23 cellular contexts compared by ENCODE assay signal in the genomic region with DNA sequence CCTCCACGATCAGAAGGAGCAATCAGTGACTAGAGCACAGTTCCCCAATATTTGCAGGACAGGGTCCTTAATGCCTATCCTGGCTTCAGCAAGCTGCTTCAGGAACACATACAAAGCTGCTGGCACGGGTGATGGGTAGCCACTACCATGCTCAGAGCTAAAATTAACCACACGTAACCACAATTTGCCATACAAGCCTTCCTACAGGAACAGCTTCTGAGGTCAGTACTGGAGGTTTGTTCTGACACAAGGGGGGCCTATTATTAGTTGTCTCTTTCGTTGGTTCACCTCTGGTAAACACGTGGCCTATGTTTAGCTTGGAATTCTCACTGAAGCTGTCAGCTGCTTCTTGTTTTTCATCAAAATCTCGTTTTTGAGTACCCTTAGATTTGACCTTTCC.
"Had no signal": no experiment of that assay in that cellular context is flagged by ENCODE, and none has a peak within 500 bp of the region (broad histone marks: within the 10 kb centered on the region; RNA-seq: fewer than 3 reads in every experiment).

No MANE protein-coding gene starts in this region.

- ATAC-seq: foreskin keratinocyte; gastroesophageal sphincter; left cardiac atrium; left lung; lower lobe of right lung; natural killer cell treated with Interleukin-12 subunit alpha and Interleukin-12 subunit beta and Interleukin-15 and Interleukin-18, amount 100 ng/mL, for 72 hours; pancreas; stimulated activated naive B cell treated with anti-CD40 and anti-IgM and Interleukin-4, amounts not matched to agents 10 μg/mL and 1 μg/mL and 100 μg/mL, for 72 hours had no signal

- H3K4me3 ChIP-seq: colonic mucosa, esophagus muscularis mucosa, gastroesophageal sphincter, heart right ventricle, left lung, lower lobe of right lung, pancreas, sigmoid colon, skin epidermis, spleen, thyroid gland had no signal

- H3K27ac ChIP-seq: colonic mucosa, esophagus muscularis mucosa, foreskin keratinocyte, gastroesophageal sphincter, heart right ventricle, left lung, lower lobe of right lung, neutrophil, pancreas, sigmoid colon, skin epidermis, spleen, thyroid gland had no signal

- H3K27me3 ChIP-seq: colonic mucosa, esophagus muscularis mucosa, foreskin keratinocyte, gastroesophageal sphincter, heart right ventricle, left lung, neutrophil, pancreas, sigmoid colon, spleen, thyroid gland had no signal

- H3K36me3 ChIP-seq: colonic mucosa, lower lobe of right lung, neutrophil, pancreas, sigmoid colon, spleen, thyroid gland had no signal

- H3K9me3 ChIP-seq: colonic mucosa, neutrophil, thyroid gland had no signal

- DNase-seq: colonic mucosa; dermis blood vessel endothelial cell; effector memory CD4-positive, alpha-beta T cell; foreskin keratinocyte; heart right ventricle; hippocampal formation; left cardiac atrium; left lung; lower lobe of right lung; naive B cell; pancreas; retina; sigmoid colon; spleen; stimulated activated CD4-positive, alpha-beta T cell treated with anti-CD3 and anti-CD28 coated beads, Interleukin-4, amount 100 ng/mL, for 4 hours; stimulated activated naive B cell treated with anti-CD40 and anti-IgM and Interleukin-4, amounts not matched to agents 10 μg/mL and 1 μg/mL and 100 μg/mL, for 72 hours; thyroid gland; trophoblast cell had no signal

- H3K4me1 ChIP-seq: colonic mucosa, esophagus muscularis mucosa, foreskin keratinocyte, gastroesophageal sphincter, heart right ventricle, left lung, lower lobe of right lung, pancreas, sigmoid colon, spleen, thyroid gland had no signal
